Comparison of ENCODE assay signal across 8 cellular contexts in genomic region chr17:29565643-29566472, GRCh38. TPM values are rescaled to one million over a fixed set of nuclear protein-coding genes. Genes with fewer than 3 reads are reported as not detected.
DNase-seq lines count a peak whose midpoint lies in the region; ATAC-seq and TF ChIP-seq lines count a peak whose summit lies in the region.

No MANE protein-coding gene starts in this region.

- H3K27me3 ChIP-seq in muscle layer of colon (ENCODE audit: control insufficient read depth in 1 of 2, insufficient read depth in 2 of 2, low read length in 2 of 2) = no peaks in the 10 kb centered on the region
- no peaks in the 10 kb centered on the region for H3K27me3 ChIP-seq in tibial nerve

- H3K4me3 ChIP-seq in muscle layer of colon (ENCODE audit: low read depth in 1 of 2, low read length in 2 of 2) (peak overlapping the region; percentile 53 to 54), tibial nerve (peak overlapping the region; percentile 39 to 82 (median 64))

- H3K4me1 ChIP-seq in muscle layer of colon (ENCODE audit: insufficient read depth, low read length) (peaks cover 21% of the 10 kb centered on the region), tibial nerve (peaks cover 0 to 53% (median 29%) of the 10 kb centered on the region in 4 donors)

- peak overlapping the region; percentile 97 to 99 for H3K4me3 Mint-ChIP-seq in effector memory CD8-positive, alpha-beta T cell

- H3K9ac ChIP-seq in muscle layer of colon (ENCODE audit: low read length) = no peak overlapping the region

- no peak for TF ChIP-seq POLR2A in tibial nerve (IDR thresholded peaks at IDR 0.05)

- H3K27ac Mint-ChIP-seq in effector memory CD8-positive, alpha-beta T cell = peak overlapping the region; percentile 79 to 93

- peaks cover 36 to 40% of the 10 kb centered on the region in 2 donors for H3K4me1 Mint-ChIP-seq in effector memory CD8-positive, alpha-beta T cell (ENCODE audit: low read depth in 2 of 2)

- no peak for TF ChIP-seq CTCF in tibial nerve (IDR thresholded peaks at IDR 0.05)

- H3K9me3 ChIP-seq in muscle layer of colon (ENCODE audit: low read length) = no peaks in the 10 kb centered on the region
- H3K9me3 ChIP-seq in tibial nerve = no peaks in the 10 kb centered on the region

- no peaks in the 10 kb centered on the region for H3K27me3 Mint-ChIP-seq in effector memory CD8-positive, alpha-beta T cell

- TF ChIP-seq EP300 in tibial nerve (IDR thresholded peaks at IDR 0.05) = no peak

- peak; percentile 32 for ATAC-seq in effector memory CD8-positive, alpha-beta T cell (replicated peaks)

- peak; percentile 42 for DNase-seq in NK-92 treated with Interleukin-12 subunit alpha and Interleukin-12 subunit beta, amount 100 ng/mL, for 24 hours (lab: John Stamatoyannopoulos, UW)
- DNase-seq in NK-92 (lab: John Stamatoyannopoulos, UW; ENCODE audit: unreplicated experiment) (no peak), NCI-H146 treated with DMSO at 0.1 percent for 48 hours (lab: John Stamatoyannopoulos, UW; ENCODE audit: unreplicated experiment) (peak; percentile 70), tibial nerve (ENCODE audit: low spot score in 2 of 2) (peak in 1 of 2 donors; percentile 24), superior temporal gyrus (ENCODE audit: extremely low spot score) (no peak)
- peak; percentile 65 for DNase-seq in activated CD4-positive, CD25-positive, alpha-beta regulatory T cell treated with anti-CD3 and anti-CD28 coated beads, Interleukin-2, amount 50 U/mL, for 72 hours
- DNase-seq in effector memory CD8-positive, alpha-beta T cell = peak; percentile 56 to 57 (median 57)

- 22 to 36% methylated on average over 11 to 26 of the region's 55 CpGs for WGBS in tibial nerve, 2 donors

- peaks cover 5% of the 10 kb centered on the region for H3K36me3 ChIP-seq in muscle layer of colon (ENCODE audit: insufficient read depth, low read length)
- peaks cover 4 to 22% (median 6%) of the 10 kb centered on the region in 3 donors for H3K36me3 ChIP-seq in tibial nerve

- H3K9me3 Mint-ChIP-seq in effector memory CD8-positive, alpha-beta T cell = no peaks in the 10 kb centered on the region

- H3K27ac ChIP-seq in muscle layer of colon (ENCODE audit: low read depth, low read length) (peak overlapping the region; percentile 31), tibial nerve (peak overlapping the region; percentile 65 to 92 (median 86))

- peaks cover 43% of the 10 kb centered on the region for H3K36me3 Mint-ChIP-seq in effector memory CD8-positive, alpha-beta T cell (ENCODE audit: insufficient read depth)

RNA-seq across cellular contexts. Expression of gene ABHD15, which starts 1.0 kb away (rescaled TPM):
- 10 to 100 TPM; 25.7 to 32.7 (median 30.3) TPM for total RNA-seq in tibial nerve

RNA-seq across cellular contexts. Expression of gene TP53I13, which starts 2.6 kb away (rescaled TPM):
- total RNA-seq in tibial nerve = 100 to 1,000 TPM; 119 to 188 (median 152) TPM

RNA-seq across cellular contexts. Expression of gene GIT1, which starts 23.6 kb away (rescaled TPM):
- 100 to 1,000 TPM in 1 of 4 donors, 10 to 100 TPM in 3; 51.3 to 100 (median 89.7) TPM for total RNA-seq in tibial nerve

RNA-seq across cellular contexts. Expression of gene ANKRD13B, which starts 27.1 kb away (rescaled TPM):
- 10 to 100 TPM; 19.0 to 50.1 (median 26.4) TPM for total RNA-seq in tibial nerve

RNA-seq across cellular contexts. Expression of gene CORO6, which starts 56.9 kb away (rescaled TPM):
- total RNA-seq in tibial nerve = 100 to 1,000 TPM in 2 of 4 donors, 10 to 100 TPM in 2; 34.5 to 139 (median 83.1) TPM

Comparison
In these comparisons a context has a peak if more than half of its experiments do, and no peak if none do; other contexts are left out.
1. DNase-seq: peak in NK-92 treated with Interleukin-12 subunit alpha and Interleukin-12 subunit beta, amount 100 ng/mL, for 24 hours (single experiment), NCI-H146 treated with DMSO at 0.1 percent for 48 hours (single experiment), activated CD4-positive, CD25-positive, alpha-beta regulatory T cell treated with anti-CD3 and anti-CD28 coated beads, Interleukin-2, amount 50 U/mL, for 72 hours (single experiment) and effector memory CD8-positive, alpha-beta T cell (3 of 3); none in NK-92 (single experiment) and superior temporal gyrus (single experiment).